Comparison of ENCODE assay signal across 1 cellular context in the genomic region with DNA sequence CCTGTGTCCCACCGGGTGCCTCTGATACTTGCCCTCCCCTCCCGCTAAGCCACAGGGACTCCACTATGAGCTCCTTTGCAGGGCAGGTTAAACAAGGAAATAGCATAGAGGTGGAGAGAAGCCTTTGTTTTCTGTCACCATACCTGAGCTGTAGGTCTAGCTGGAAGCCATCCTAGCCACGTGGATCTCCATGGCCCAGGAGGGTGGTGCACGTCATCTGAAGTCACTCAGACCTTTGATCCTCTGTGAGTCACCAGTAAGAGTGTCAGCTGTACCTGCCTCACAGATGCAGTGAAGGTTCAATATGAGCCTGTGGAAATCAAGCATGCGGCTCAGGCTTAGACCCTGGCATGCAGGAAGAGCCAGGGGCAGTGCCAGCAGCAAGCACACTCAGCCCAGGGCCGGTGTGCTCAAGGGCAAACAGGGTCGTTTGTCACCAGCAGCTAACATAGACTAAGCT.
TF ChIP-seq lines count a peak whose summit lies in the region.

No MANE protein-coding gene starts in this region.

TF ChIP-seq in HepG2, 621 proteins besides CTCF, POLR2A, EP300 and RAD21 (continued from another document and continues in another):
- no peak for TF ChIP-seq HOXA9 (CRISPR knock-in tag; IDR thresholded peaks at IDR 0.05; ENCODE audit: borderline replicate concordance)
- TF ChIP-seq FIP1L1 (IDR thresholded peaks at IDR 0.05; ENCODE audit: borderline replicate concordance, insufficient read depth, low read depth, low read length), result no peak
- no peak for TF ChIP-seq ZNF354B (CRISPR knock-in tag; IDR thresholded peaks at IDR 0.05)
- no peak for TF ChIP-seq ZFP37 (CRISPR knock-in tag; IDR thresholded peaks at IDR 0.05; ENCODE audit: borderline replicate concordance)
- peak; percentile 14; the same call in 1 of the 2 replicates for TF ChIP-seq SPEN (CRISPR knock-in tag; IDR thresholded peaks at IDR 0.05; ENCODE audit: low read depth)
- no peak for TF ChIP-seq DR1 (CRISPR knock-in tag; IDR thresholded peaks at IDR 0.05)
- TF ChIP-seq, protein P1, sequence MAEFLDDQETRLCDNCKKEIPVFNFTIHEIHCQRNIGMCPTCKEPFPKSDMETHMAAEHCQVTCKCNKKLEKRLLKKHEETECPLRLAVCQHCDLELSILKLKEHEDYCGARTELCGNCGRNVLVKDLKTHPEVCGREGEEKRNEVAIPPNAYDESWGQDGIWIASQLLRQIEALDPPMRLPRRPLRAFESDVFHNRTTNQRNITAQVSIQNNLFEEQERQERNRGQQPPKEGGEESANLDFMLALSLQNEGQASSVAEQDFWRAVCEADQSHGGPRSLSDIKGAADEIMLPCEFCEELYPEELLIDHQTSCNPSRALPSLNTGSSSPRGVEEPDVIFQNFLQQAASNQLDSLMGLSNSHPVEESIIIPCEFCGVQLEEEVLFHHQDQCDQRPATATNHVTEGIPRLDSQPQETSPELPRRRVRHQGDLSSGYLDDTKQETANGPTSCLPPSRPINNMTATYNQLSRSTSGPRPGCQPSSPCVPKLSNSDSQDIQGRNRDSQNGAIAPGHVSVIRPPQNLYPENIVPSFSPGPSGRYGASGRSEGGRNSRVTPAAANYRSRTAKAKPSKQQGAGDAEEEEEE (CRISPR knock-in tag; IDR thresholded peaks at IDR 0.05; ENCODE audit: borderline replicate concordance), result no peak
- no peak for TF ChIP-seq FOXM1 (CRISPR knock-in tag; IDR thresholded peaks at IDR 0.05)
- TF ChIP-seq, protein P2, sequence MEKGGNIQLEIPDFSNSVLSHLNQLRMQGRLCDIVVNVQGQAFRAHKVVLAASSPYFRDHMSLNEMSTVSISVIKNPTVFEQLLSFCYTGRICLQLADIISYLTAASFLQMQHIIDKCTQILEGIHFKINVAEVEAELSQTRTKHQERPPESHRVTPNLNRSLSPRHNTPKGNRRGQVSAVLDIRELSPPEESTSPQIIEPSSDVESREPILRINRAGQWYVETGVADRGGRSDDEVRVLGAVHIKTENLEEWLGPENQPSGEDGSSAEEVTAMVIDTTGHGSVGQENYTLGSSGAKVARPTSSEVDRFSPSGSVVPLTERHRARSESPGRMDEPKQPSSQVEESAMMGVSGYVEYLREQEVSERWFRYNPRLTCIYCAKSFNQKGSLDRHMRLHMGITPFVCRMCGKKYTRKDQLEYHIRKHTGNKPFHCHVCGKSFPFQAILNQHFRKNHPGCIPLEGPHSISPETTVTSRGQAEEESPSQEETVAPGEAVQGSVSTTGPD (CRISPR knock-in tag; IDR thresholded peaks at IDR 0.05), result no peak
- TF ChIP-seq, protein P3, sequence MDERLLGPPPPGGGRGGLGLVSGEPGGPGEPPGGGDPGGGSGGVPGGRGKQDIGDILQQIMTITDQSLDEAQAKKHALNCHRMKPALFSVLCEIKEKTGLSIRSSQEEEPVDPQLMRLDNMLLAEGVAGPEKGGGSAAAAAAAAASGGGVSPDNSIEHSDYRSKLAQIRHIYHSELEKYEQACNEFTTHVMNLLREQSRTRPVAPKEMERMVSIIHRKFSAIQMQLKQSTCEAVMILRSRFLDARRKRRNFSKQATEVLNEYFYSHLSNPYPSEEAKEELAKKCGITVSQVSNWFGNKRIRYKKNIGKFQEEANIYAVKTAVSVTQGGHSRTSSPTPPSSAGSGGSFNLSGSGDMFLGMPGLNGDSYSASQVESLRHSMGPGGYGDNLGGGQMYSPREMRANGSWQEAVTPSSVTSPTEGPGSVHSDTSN (CRISPR knock-in tag; IDR thresholded peaks at IDR 0.05), result peak; percentile 50; the same call in 1 of the 2 replicates
- TF ChIP-seq NFE2 (CRISPR knock-in tag; IDR thresholded peaks at IDR 0.05), result no peak
- TF ChIP-seq ZNF501 (CRISPR knock-in tag; IDR thresholded peaks at IDR 0.05), result no peak
- no peak for TF ChIP-seq AHR (CRISPR knock-in tag; IDR thresholded peaks at IDR 0.05)
- TF ChIP-seq, protein P4, sequence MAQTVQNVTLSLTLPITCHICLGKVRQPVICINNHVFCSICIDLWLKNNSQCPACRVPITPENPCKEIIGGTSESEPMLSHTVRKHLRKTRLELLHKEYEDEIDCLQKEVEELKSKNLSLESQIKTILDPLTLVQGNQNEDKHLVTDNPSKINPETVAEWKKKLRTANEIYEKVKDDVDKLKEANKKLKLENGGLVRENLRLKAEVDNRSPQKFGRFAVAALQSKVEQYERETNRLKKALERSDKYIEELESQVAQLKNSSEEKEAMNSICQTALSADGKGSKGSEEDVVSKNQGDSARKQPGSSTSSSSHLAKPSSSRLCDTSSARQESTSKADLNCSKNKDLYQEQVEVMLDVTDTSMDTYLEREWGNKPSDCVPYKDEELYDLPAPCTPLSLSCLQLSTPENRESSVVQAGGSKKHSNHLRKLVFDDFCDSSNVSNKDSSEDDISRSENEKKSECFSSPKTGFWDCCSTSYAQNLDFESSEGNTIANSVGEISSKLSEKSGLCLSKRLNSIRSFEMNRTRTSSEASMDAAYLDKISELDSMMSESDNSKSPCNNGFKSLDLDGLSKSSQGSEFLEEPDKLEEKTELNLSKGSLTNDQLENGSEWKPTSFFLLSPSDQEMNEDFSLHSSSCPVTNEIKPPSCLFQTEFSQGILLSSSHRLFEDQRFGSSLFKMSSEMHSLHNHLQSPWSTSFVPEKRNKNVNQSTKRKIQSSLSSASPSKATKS (CRISPR knock-in tag; IDR thresholded peaks at IDR 0.05), result no peak
- peak; percentile 93 for TF ChIP-seq HNF4G (IDR thresholded peaks at IDR 0.05; ENCODE audit: borderline replicate concordance, low read depth, low read length)
- TF ChIP-seq HNF4G (CRISPR knock-in tag; IDR thresholded peaks at IDR 0.05; ENCODE audit: borderline replicate concordance, low read depth), result peak; percentile 88; the same call in 1 of the 2 replicates
- peak; percentile 37 for TF ChIP-seq SP4 (CRISPR knock-in tag; IDR thresholded peaks at IDR 0.05)
- no peak for TF ChIP-seq SMAD9 (CRISPR knock-in tag; IDR thresholded peaks at IDR 0.05)
- TF ChIP-seq CENPX (CRISPR knock-in tag; IDR thresholded peaks at IDR 0.05), result no peak
- TF ChIP-seq SIX1 (CRISPR knock-in tag; IDR thresholded peaks at IDR 0.05; ENCODE audit: borderline replicate concordance), result no peak
- TF ChIP-seq MTF1 (CRISPR knock-in tag; IDR thresholded peaks at IDR 0.05), result no peak
- TF ChIP-seq ZNF510 (CRISPR knock-in tag; IDR thresholded peaks at IDR 0.05; ENCODE audit: low read depth), result 0 out of 2 replicates have a peak, but pooled peaks have one; percentile 19
- no peak for TF ChIP-seq ZNF567 (CRISPR knock-in tag; IDR thresholded peaks at IDR 0.05; ENCODE audit: borderline replicate concordance)
- TF ChIP-seq DPF2 (CRISPR knock-in tag; IDR thresholded peaks at IDR 0.05; ENCODE audit: borderline replicate concordance, low read depth), result peak; percentile 54; the same call in 1 of the 2 replicates
- TF ChIP-seq, protein P5, sequence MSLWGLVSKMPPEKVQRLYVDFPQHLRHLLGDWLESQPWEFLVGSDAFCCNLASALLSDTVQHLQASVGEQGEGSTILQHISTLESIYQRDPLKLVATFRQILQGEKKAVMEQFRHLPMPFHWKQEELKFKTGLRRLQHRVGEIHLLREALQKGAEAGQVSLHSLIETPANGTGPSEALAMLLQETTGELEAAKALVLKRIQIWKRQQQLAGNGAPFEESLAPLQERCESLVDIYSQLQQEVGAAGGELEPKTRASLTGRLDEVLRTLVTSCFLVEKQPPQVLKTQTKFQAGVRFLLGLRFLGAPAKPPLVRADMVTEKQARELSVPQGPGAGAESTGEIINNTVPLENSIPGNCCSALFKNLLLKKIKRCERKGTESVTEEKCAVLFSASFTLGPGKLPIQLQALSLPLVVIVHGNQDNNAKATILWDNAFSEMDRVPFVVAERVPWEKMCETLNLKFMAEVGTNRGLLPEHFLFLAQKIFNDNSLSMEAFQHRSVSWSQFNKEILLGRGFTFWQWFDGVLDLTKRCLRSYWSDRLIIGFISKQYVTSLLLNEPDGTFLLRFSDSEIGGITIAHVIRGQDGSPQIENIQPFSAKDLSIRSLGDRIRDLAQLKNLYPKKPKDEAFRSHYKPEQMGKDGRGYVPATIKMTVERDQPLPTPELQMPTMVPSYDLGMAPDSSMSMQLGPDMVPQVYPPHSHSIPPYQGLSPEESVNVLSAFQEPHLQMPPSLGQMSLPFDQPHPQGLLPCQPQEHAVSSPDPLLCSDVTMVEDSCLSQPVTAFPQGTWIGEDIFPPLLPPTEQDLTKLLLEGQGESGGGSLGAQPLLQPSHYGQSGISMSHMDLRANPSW (CRISPR knock-in tag; IDR thresholded peaks at IDR 0.05; ENCODE audit: borderline replicate concordance), result no peak
- no peak for TF ChIP-seq MED8 (CRISPR knock-in tag; IDR thresholded peaks at IDR 0.05; ENCODE audit: insufficient replicate concordance)
- TF ChIP-seq KDM2A (CRISPR knock-in tag; IDR thresholded peaks at IDR 0.05; ENCODE audit: borderline replicate concordance, low read depth), result peak; percentile 60
- TF ChIP-seq, protein P6, sequence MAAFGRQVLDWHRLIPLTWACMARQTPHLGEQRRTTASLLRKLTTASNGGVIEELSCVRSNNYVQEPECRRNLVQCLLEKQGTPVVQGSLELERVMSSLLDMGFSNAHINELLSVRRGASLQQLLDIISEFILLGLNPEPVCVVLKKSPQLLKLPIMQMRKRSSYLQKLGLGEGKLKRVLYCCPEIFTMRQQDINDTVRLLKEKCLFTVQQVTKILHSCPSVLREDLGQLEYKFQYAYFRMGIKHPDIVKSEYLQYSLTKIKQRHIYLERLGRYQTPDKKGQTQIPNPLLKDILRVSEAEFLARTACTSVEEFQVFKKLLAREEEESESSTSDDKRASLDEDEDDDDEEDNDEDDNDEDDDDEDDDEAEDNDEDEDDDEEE (CRISPR knock-in tag; IDR thresholded peaks at IDR 0.05), result peak; percentile 68; the same call in 1 of the 2 replicates
- no peak for TF ChIP-seq BCL6 (CRISPR knock-in tag; IDR thresholded peaks at IDR 0.05)
- TF ChIP-seq, protein P7, sequence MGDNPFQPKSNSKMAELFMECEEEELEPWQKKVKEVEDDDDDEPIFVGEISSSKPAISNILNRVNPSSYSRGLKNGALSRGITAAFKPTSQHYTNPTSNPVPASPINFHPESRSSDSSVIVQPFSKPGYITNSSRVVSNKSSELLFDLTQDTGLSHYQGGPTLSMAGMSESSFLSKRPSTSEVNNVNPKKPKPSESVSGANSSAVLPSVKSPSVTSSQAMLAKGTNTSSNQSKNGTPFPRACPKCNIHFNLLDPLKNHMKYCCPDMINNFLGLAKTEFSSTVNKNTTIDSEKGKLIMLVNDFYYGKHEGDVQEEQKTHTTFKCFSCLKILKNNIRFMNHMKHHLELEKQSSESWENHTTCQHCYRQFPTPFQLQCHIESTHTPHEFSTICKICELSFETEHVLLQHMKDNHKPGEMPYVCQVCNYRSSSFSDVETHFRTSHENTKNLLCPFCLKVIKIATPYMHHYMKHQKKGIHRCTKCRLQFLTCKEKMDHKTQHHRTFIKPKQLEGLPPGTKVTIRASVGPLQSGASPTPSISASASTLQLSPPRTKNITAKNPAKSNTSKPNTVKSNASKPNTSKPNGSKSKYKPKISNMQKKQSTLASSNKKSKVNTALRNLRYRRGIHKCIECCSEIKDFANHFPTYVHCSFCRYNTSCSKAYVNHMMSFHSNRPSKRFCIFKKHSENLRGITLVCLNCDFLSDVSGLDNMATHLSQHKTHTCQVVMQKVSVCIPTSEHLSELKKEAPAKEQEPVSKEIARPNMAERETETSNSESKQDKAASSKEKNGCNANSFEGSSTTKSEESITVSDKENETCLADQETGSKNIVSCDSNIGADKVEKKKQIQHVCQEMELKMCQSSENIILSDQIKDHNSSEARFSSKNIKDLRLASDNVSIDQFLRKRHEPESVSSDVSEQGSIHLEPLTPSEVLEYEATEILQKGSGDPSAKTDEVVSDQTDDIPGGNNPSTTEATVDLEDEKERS (CRISPR knock-in tag; IDR thresholded peaks at IDR 0.05), result peak; percentile 71
- no peak for TF ChIP-seq CBX5 (CRISPR knock-in tag; IDR thresholded peaks at IDR 0.05; ENCODE audit: borderline replicate concordance)
- no peak for TF ChIP-seq SALL2 (CRISPR knock-in tag; IDR thresholded peaks at IDR 0.05)
- TF ChIP-seq THAP11 (CRISPR knock-in tag; IDR thresholded peaks at IDR 0.05), result 0 out of 2 replicates have a peak, but pooled peaks have one; percentile 39
- TF ChIP-seq, protein P8, sequence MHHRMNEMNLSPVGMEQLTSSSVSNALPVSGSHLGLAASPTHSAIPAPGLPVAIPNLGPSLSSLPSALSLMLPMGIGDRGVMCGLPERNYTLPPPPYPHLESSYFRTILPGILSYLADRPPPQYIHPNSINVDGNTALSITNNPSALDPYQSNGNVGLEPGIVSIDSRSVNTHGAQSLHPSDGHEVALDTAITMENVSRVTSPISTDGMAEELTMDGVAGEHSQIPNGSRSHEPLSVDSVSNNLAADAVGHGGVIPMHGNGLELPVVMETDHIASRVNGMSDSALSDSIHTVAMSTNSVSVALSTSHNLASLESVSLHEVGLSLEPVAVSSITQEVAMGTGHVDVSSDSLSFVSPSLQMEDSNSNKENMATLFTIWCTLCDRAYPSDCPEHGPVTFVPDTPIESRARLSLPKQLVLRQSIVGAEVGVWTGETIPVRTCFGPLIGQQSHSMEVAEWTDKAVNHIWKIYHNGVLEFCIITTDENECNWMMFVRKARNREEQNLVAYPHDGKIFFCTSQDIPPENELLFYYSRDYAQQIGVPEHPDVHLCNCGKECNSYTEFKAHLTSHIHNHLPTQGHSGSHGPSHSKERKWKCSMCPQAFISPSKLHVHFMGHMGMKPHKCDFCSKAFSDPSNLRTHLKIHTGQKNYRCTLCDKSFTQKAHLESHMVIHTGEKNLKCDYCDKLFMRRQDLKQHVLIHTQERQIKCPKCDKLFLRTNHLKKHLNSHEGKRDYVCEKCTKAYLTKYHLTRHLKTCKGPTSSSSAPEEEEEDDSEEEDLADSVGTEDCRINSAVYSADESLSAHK (CRISPR knock-in tag; IDR thresholded peaks at IDR 0.05; ENCODE audit: borderline replicate concordance), result no peak
- TF ChIP-seq SRSF1 (optimal IDR thresholded peaks at IDR 0.05; ENCODE audit: low read depth, low read length), result no peak
- TF ChIP-seq ZFX (CRISPR knock-in tag; IDR thresholded peaks at IDR 0.05; ENCODE audit: low read depth), result no peak
- TF ChIP-seq, protein P9, sequence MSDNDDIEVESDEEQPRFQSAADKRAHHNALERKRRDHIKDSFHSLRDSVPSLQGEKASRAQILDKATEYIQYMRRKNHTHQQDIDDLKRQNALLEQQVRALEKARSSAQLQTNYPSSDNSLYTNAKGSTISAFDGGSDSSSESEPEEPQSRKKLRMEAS (IDR thresholded peaks at IDR 0.05), result peak; percentile 98
- TF ChIP-seq HMGA1 (CRISPR knock-in tag; conservative IDR thresholded peaks at IDR 0.05), result no peak
- TF ChIP-seq, protein P10, sequence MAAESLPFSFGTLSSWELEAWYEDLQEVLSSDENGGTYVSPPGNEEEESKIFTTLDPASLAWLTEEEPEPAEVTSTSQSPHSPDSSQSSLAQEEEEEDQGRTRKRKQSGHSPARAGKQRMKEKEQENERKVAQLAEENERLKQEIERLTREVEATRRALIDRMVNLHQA (CRISPR knock-in tag; IDR thresholded peaks at IDR 0.05), result no peak
- TF ChIP-seq SOX5 (CRISPR knock-in tag; IDR thresholded peaks at IDR 0.05; ENCODE audit: borderline replicate concordance), result peak; percentile 65; the same call in 1 of the 2 replicates
- TF ChIP-seq ESRRA (CRISPR knock-in tag; IDR thresholded peaks at IDR 0.05; ENCODE audit: low read depth), result no peak
- no peak for TF ChIP-seq ZNF563 (CRISPR knock-in tag; IDR thresholded peaks at IDR 0.05)
- TF ChIP-seq ZNF879 (CRISPR knock-in tag; IDR thresholded peaks at IDR 0.05), result no peak
- TF ChIP-seq ELF3 (CRISPR knock-in tag; IDR thresholded peaks at IDR 0.05), result peak; percentile 57; the same call in 1 of the 2 replicates
